ENCODE assay signal across 22 cellular contexts in the genomic region with DNA sequence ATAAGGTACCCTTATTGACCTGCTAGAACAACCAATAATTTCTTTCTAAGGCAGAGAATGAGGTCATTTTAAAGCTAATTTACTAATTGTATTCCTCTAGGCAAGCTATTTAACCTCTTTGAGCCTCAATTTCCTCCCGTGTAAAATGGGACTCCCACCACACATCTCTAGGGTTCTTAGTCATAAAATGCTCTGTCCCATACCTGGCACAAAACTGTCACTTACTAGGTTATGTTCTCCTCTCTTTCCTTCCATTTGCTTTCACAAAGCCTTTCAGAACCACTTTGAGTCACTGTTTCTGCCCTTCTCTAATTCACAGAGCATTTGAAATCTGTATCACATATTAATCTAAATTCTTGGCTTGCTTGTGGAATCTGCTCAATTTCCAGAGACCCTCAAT. TPM values are rescaled to one million over a fixed set of nuclear protein-coding genes. Genes with fewer than 3 reads are reported as not detected.
DNase-seq lines count a peak whose midpoint lies in the region; ATAC-seq and FAIRE-seq lines count a peak whose summit lies in the region.
"Had no signal": no experiment of that assay in that cellular context is flagged by ENCODE, and none has a peak within 500 bp of the region (broad histone marks: within the 10 kb centered on the region; RNA-seq: fewer than 3 reads in every experiment).

No MANE protein-coding gene starts in this region.

- H3K4me1 Mint-ChIP-seq in activated CD8-positive, alpha-beta memory T cell treated with anti-CD3 and anti-CD28 coated beads, Interleukin-2, amount 10 ng/mL, durations not matched to agents 7 days and 5 days, result peaks cover 59% of the 10 kb centered on the region
- H3K4me1 Mint-ChIP-seq in stimulated activated effector memory CD8-positive, alpha-beta T cell treated with anti-CD3 and anti-CD28 coated beads, Interleukin-12 subunit alpha, Interleukin-12 subunit beta, amount 100 ng/mL, for 72 hours, result peaks cover 44% of the 10 kb centered on the region

- peaks cover 30% of the 10 kb centered on the region for H3K36me3 Mint-ChIP-seq in activated CD8-positive, alpha-beta memory T cell treated with anti-CD3 and anti-CD28 coated beads, Interleukin-2, amount 10 ng/mL, durations not matched to agents 7 days and 5 days
- H3K36me3 Mint-ChIP-seq in stimulated activated effector memory CD8-positive, alpha-beta T cell treated with anti-CD3 and anti-CD28 coated beads, Interleukin-12 subunit alpha, Interleukin-12 subunit beta, amount 100 ng/mL, for 72 hours, result peaks cover under 1% of the 10 kb centered on the region

- ATAC-seq in activated CD8-positive, alpha-beta memory T cell treated with anti-CD3 and anti-CD28 coated beads, Interleukin-2, amount 10 ng/mL, durations not matched to agents 7 days and 5 days, result peak; percentile 43
- ATAC-seq in HG03457 (IDR thresholded peaks at IDR 0.05; ENCODE audit: unreplicated experiment) (peak; percentile 41), GM21515 (IDR thresholded peaks at IDR 0.05; ENCODE audit: unreplicated experiment) (no peak)
- peak; percentile 64 for ATAC-seq in stimulated activated effector memory CD8-positive, alpha-beta T cell treated with anti-CD3 and anti-CD28 coated beads, Interleukin-12 subunit alpha, Interleukin-12 subunit beta, amount 100 ng/mL, for 72 hours
- ATAC-seq: naive thymus-derived CD8-positive, alpha-beta T cell; PC-3; T-helper 17 cell had no signal

- H3K27me3 Mint-ChIP-seq in activated CD8-positive, alpha-beta memory T cell treated with anti-CD3 and anti-CD28 coated beads, Interleukin-2, amount 10 ng/mL, durations not matched to agents 7 days and 5 days, result no peaks in the 10 kb centered on the region
- H3K27me3 Mint-ChIP-seq: naive thymus-derived CD8-positive, alpha-beta T cell; T-helper 17 cell had no signal

- FAIRE-seq in GM19239 (lab: Jason Lieb, UNC), result peak; percentile 89

- CTCF ChIA-PET in activated CD8-positive, alpha-beta memory T cell treated with anti-CD3 and anti-CD28 coated beads, Interleukin-2, amount 10 ng/mL, durations not matched to agents 7 days and 5 days (lab: Charles Lee), result no interaction called here

- H3K27ac Mint-ChIP-seq in activated CD8-positive, alpha-beta memory T cell treated with anti-CD3 and anti-CD28 coated beads, Interleukin-2, amount 10 ng/mL, durations not matched to agents 7 days and 5 days, result peak overlapping the region; percentile 69
- H3K27ac Mint-ChIP-seq in stimulated activated effector memory CD8-positive, alpha-beta T cell treated with anti-CD3 and anti-CD28 coated beads, Interleukin-12 subunit alpha, Interleukin-12 subunit beta, amount 100 ng/mL, for 72 hours, result no peak overlapping the region
- H3K27ac Mint-ChIP-seq: HFFc6, T-helper 17 cell had no signal

- DNase-seq in activated CD8-positive, alpha-beta memory T cell treated with anti-CD3 and anti-CD28 coated beads, Interleukin-2, amount 10 ng/mL, durations not matched to agents 7 days and 5 days, result no peak
- no peak for DNase-seq in activated CD8-positive, alpha-beta memory T cell treated with anti-CD3 and anti-CD28 coated beads for 24 hours
- DNase-seq in GM19239 (ENCODE audit: insufficient read length, low spot score) (no peak), middle frontal gyrus (ENCODE audit: extremely low spot score, low spot score) (no peak)
- DNase-seq in stimulated activated effector memory CD8-positive, alpha-beta T cell treated with anti-CD3 and anti-CD28 coated beads, Interleukin-12 subunit alpha, Interleukin-12 subunit beta, amount 100 ng/mL, for 72 hours (ENCODE audit: low spot score in 2 of 2), result no peak
- no peak for DNase-seq in stimulated activated naive CD4-positive, alpha-beta T cell treated with Interleukin-2 at 50 U/mL for 16 hours (lab: John Stamatoyannopoulos, UW)
- DNase-seq: activated CD4-positive, alpha-beta T cell treated with anti-CD3 and anti-CD28 coated beads, Interleukin-2, amount 50 U/mL, for 48 hours; HFFc6; mesendoderm; MM.1S; naive thymus-derived CD8-positive, alpha-beta T cell; NCI-H146; ovary; PC-3; SIG-M5; T-helper 17 cell had no signal

- H3K4me3 Mint-ChIP-seq in activated CD8-positive, alpha-beta memory T cell treated with anti-CD3 and anti-CD28 coated beads, Interleukin-2, amount 10 ng/mL, durations not matched to agents 7 days and 5 days, result no peak overlapping the region
- H3K4me3 Mint-ChIP-seq in stimulated activated effector memory CD8-positive, alpha-beta T cell treated with anti-CD3 and anti-CD28 coated beads, Interleukin-12 subunit alpha, Interleukin-12 subunit beta, amount 100 ng/mL, for 72 hours, result no peak overlapping the region
- H3K4me3 Mint-ChIP-seq: activated T-helper 1 cell treated with anti-CD3 and anti-CD28 coated beads, Interleukin-12 subunit alpha, Interleukin-12 subunit beta, Interleukin-2, Interleukin-4 antibody, amounts not matched to agents 30 ng/mL and 10 ng/mL and 1 ng/mL, durations not matched to agents 14 hours and 24 hours and 36 hours; HFFc6; T-helper 17 cell had no signal

- H3K9me3 Mint-ChIP-seq in activated CD8-positive, alpha-beta memory T cell treated with anti-CD3 and anti-CD28 coated beads, Interleukin-2, amount 10 ng/mL, durations not matched to agents 7 days and 5 days (ENCODE audit: low read depth), result no peaks in the 10 kb centered on the region
- no peaks in the 10 kb centered on the region for H3K9me3 Mint-ChIP-seq in stimulated activated effector memory CD8-positive, alpha-beta T cell treated with anti-CD3 and anti-CD28 coated beads, Interleukin-12 subunit alpha, Interleukin-12 subunit beta, amount 100 ng/mL, for 72 hours

RNA-seq across cellular contexts. Expression of gene GPR82, which starts 2.4 kb away (rescaled TPM):
- under 1 TPM; 0.21 to 0.47 TPM for total RNA-seq in activated CD8-positive, alpha-beta memory T cell treated with anti-CD3 and anti-CD28 coated beads, Interleukin-2, amount 10 ng/mL, durations not matched to agents 7 days and 5 days
- total RNA-seq: A673; fibroblast of lung; glomerular endothelial cell; HFFc6; naive thymus-derived CD8-positive, alpha-beta T cell; PC-3; T-helper 17 cell had no signal

RNA-seq across cellular contexts. Expression of gene GPR34, which starts 32.8 kb away (rescaled TPM):
- total RNA-seq in activated CD8-positive, alpha-beta memory T cell treated with anti-CD3 and anti-CD28 coated beads, Interleukin-2, amount 10 ng/mL, durations not matched to agents 7 days and 5 days, result 1 to 10 TPM in 1 of 2 experiments, under 1 TPM in 1; 0.67 to 1.3 TPM
- total RNA-seq: A673, fibroblast of lung, glomerular endothelial cell, HFFc6, PC-3 had no signal
